Comparison of ENCODE assay signal across 4 cellular contexts in the genomic region with DNA sequence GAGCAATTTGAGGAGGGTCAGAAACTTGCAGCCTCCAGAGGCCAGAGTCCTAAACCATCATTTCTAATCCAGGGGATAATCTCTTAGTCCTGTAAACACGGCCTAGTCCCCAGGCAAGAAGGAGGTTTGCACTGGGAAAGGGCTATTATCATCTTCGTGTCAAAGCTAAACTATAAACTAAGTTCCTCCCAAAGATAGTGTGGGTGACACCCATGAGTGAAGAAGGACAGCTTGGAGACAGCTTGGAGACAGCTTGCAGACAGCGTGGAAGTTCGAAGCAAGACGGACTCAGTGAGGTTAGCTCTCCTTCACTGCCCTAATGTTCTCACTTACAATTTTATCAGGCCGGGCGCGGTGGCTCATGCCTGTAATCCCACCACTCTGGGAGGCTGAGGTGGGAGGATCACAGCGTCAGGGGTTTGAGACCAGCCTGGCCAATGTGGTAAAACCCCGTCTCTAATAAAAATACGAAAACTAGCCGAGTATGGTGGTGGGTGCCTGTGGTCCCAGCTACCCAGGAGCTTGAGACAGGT.
TF ChIP-seq lines count a peak whose summit lies in the region.

No MANE protein-coding gene starts in this region.

TF ChIP-seq in SK-N-SH, 30 proteins besides CTCF, POLR2A, EP300 and RAD21:
- TF ChIP-seq MXI1 (IDR thresholded peaks at IDR 0.05; ENCODE audit: low read depth, low read length) (no peak), CHD2 (IDR thresholded peaks at IDR 0.05; ENCODE audit: low read length, partially characterized antibody) (no peak), USF1 (IDR thresholded peaks at IDR 0.05; ENCODE audit: borderline replicate concordance, low read depth) (no peak), MEF2A (IDR thresholded peaks at IDR 0.05; ENCODE audit: borderline replicate concordance, low read depth) (no peak), FOSL2 (IDR thresholded peaks at IDR 0.05; ENCODE audit: borderline replicate concordance, low read depth) (no peak), SMC3 (IDR thresholded peaks at IDR 0.05; ENCODE audit: low read depth, low read length) (no peak), FOXM1 (IDR thresholded peaks at IDR 0.05; ENCODE audit: low read depth) (no peak)
- TF ChIP-seq, protein P1, sequence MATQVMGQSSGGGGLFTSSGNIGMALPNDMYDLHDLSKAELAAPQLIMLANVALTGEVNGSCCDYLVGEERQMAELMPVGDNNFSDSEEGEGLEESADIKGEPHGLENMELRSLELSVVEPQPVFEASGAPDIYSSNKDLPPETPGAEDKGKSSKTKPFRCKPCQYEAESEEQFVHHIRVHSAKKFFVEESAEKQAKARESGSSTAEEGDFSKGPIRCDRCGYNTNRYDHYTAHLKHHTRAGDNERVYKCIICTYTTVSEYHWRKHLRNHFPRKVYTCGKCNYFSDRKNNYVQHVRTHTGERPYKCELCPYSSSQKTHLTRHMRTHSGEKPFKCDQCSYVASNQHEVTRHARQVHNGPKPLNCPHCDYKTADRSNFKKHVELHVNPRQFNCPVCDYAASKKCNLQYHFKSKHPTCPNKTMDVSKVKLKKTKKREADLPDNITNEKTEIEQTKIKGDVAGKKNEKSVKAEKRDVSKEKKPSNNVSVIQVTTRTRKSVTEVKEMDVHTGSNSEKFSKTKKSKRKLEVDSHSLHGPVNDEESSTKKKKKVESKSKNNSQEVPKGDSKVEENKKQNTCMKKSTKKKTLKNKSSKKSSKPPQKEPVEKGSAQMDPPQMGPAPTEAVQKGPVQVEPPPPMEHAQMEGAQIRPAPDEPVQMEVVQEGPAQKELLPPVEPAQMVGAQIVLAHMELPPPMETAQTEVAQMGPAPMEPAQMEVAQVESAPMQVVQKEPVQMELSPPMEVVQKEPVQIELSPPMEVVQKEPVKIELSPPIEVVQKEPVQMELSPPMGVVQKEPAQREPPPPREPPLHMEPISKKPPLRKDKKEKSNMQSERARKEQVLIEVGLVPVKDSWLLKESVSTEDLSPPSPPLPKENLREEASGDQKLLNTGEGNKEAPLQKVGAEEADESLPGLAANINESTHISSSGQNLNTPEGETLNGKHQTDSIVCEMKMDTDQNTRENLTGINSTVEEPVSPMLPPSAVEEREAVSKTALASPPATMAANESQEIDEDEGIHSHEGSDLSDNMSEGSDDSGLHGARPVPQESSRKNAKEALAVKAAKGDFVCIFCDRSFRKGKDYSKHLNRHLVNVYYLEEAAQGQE (IDR thresholded peaks at IDR 0.05; ENCODE audit: low read depth, low read length): no peak

TF ChIP-seq in SK-N-SH treated with all-trans-retinoic acid at 6 μM for 48 hours, 23 proteins besides CTCF, POLR2A, EP300 and RAD21:
- TF ChIP-seq OSR1 (CRISPR knock-in tag; IDR thresholded peaks at IDR 0.05) (no peak), ZC3H10 (CRISPR knock-in tag; IDR thresholded peaks at IDR 0.05) (no peak), ZNF565 (CRISPR knock-in tag; conservative IDR thresholded peaks at IDR 0.05; ENCODE audit: low read depth) (no peak), ZNF8 (CRISPR knock-in tag; IDR thresholded peaks at IDR 0.05) (no peak), ARNTL (CRISPR knock-in tag; IDR thresholded peaks at IDR 0.05; ENCODE audit: borderline replicate concordance, low read depth) (no peak), TOX (CRISPR knock-in tag; IDR thresholded peaks at IDR 0.05; ENCODE audit: borderline replicate concordance) (no peak), TCF4 (CRISPR knock-in tag; IDR thresholded peaks at IDR 0.05; ENCODE audit: borderline replicate concordance) (no peak), ZFP30 (CRISPR knock-in tag; IDR thresholded peaks at IDR 0.05) (no peak), CSDC2 (CRISPR knock-in tag; IDR thresholded peaks at IDR 0.05) (no peak)
- TF ChIP-seq, protein P2, sequence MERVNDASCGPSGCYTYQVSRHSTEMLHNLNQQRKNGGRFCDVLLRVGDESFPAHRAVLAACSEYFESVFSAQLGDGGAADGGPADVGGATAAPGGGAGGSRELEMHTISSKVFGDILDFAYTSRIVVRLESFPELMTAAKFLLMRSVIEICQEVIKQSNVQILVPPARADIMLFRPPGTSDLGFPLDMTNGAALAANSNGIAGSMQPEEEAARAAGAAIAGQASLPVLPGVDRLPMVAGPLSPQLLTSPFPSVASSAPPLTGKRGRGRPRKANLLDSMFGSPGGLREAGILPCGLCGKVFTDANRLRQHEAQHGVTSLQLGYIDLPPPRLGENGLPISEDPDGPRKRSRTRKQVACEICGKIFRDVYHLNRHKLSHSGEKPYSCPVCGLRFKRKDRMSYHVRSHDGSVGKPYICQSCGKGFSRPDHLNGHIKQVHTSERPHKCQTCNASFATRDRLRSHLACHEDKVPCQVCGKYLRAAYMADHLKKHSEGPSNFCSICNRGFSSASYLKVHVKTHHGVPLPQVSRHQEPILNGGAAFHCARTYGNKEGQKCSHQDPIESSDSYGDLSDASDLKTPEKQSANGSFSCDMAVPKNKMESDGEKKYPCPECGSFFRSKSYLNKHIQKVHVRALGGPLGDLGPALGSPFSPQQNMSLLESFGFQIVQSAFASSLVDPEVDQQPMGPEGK (CRISPR knock-in tag; IDR thresholded peaks at IDR 0.05; ENCODE audit: borderline replicate concordance): no peak
- TF ChIP-seq, protein P3, sequence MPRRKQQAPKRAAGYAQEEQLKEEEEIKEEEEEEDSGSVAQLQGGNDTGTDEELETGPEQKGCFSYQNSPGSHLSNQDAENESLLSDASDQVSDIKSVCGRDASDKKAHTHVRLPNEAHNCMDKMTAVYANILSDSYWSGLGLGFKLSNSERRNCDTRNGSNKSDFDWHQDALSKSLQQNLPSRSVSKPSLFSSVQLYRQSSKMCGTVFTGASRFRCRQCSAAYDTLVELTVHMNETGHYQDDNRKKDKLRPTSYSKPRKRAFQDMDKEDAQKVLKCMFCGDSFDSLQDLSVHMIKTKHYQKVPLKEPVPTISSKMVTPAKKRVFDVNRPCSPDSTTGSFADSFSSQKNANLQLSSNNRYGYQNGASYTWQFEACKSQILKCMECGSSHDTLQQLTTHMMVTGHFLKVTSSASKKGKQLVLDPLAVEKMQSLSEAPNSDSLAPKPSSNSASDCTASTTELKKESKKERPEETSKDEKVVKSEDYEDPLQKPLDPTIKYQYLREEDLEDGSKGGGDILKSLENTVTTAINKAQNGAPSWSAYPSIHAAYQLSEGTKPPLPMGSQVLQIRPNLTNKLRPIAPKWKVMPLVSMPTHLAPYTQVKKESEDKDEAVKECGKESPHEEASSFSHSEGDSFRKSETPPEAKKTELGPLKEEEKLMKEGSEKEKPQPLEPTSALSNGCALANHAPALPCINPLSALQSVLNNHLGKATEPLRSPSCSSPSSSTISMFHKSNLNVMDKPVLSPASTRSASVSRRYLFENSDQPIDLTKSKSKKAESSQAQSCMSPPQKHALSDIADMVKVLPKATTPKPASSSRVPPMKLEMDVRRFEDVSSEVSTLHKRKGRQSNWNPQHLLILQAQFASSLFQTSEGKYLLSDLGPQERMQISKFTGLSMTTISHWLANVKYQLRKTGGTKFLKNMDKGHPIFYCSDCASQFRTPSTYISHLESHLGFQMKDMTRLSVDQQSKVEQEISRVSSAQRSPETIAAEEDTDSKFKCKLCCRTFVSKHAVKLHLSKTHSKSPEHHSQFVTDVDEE (CRISPR knock-in tag; IDR thresholded peaks at IDR 0.05): no peak

TF ChIP-seq in HepG2, 621 proteins besides CTCF, POLR2A, EP300 and RAD21 (continues in another document):
- TF ChIP-seq KAT7 (CRISPR knock-in tag; IDR thresholded peaks at IDR 0.05; ENCODE audit: borderline replicate concordance) (peak; percentile 16; the same call in 1 of the 2 replicates), ZBTB42 (CRISPR knock-in tag; IDR thresholded peaks at IDR 0.05) (no peak), ERF (CRISPR knock-in tag; IDR thresholded peaks at IDR 0.05) (0 out of 2 replicates have a peak, but pooled peaks have one; percentile 17), SPEN (CRISPR knock-in tag; IDR thresholded peaks at IDR 0.05; ENCODE audit: low read depth) (no peak), ARID4A (CRISPR knock-in tag; IDR thresholded peaks at IDR 0.05; ENCODE audit: borderline replicate concordance) (peak; percentile 9; the same call in 1 of the 2 replicates), PITX1 (CRISPR knock-in tag; IDR thresholded peaks at IDR 0.05) (peak; percentile 4; the same call in 1 of the 2 replicates), U2AF1 (optimal IDR thresholded peaks at IDR 0.05; ENCODE audit: low read depth, low read length) (peak; percentile 2), PHF8 (CRISPR knock-in tag; IDR thresholded peaks at IDR 0.05) (0 out of 2 replicates have a peak, but pooled peaks have one; percentile 14), RBM22 (optimal IDR thresholded peaks at IDR 0.05; ENCODE audit: low read length) (peak; percentile 19), SMAD1 (CRISPR knock-in tag; IDR thresholded peaks at IDR 0.05; ENCODE audit: borderline replicate concordance, low read depth) (0 out of 2 replicates have a peak, but pooled peaks have one; percentile 13), PHF21A (CRISPR knock-in tag; IDR thresholded peaks at IDR 0.05) (peak; percentile 0; the same call in 1 of the 2 replicates)

TF ChIP-seq in HEK293T, 16 proteins besides CTCF, POLR2A, EP300 and RAD21:
- TF ChIP-seq HDGF (IDR thresholded peaks at IDR 0.05; ENCODE audit: borderline replicate concordance): no peak
- TF ChIP-seq SUZ12 (IDR thresholded peaks at IDR 0.05): no peak
- no peak for TF ChIP-seq ELF4 (IDR thresholded peaks at IDR 0.05)
- no peak for TF ChIP-seq FOXK2 (IDR thresholded peaks at IDR 0.05)
- TF ChIP-seq ZNF384 (IDR thresholded peaks at IDR 0.05): no peak
- TF ChIP-seq LEF1 (IDR thresholded peaks at IDR 0.05; ENCODE audit: borderline replicate concordance): no peak
- TF ChIP-seq FOXM1 (IDR thresholded peaks at IDR 0.05; ENCODE audit: borderline replicate concordance): no peak
- no peak for TF ChIP-seq NFRKB (IDR thresholded peaks at IDR 0.05)
- TF ChIP-seq CTBP1 (IDR thresholded peaks at IDR 0.05; ENCODE audit: borderline replicate concordance): no peak
- TF ChIP-seq, protein P4, sequence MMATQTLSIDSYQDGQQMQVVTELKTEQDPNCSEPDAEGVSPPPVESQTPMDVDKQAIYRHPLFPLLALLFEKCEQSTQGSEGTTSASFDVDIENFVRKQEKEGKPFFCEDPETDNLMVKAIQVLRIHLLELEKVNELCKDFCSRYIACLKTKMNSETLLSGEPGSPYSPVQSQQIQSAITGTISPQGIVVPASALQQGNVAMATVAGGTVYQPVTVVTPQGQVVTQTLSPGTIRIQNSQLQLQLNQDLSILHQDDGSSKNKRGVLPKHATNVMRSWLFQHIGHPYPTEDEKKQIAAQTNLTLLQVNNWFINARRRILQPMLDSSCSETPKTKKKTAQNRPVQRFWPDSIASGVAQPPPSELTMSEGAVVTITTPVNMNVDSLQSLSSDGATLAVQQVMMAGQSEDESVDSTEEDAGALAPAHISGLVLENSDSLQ (IDR thresholded peaks at IDR 0.05): no peak
- TF ChIP-seq TARDBP (IDR thresholded peaks at IDR 0.05): no peak
- no peak for TF ChIP-seq BHLHE40 (IDR thresholded peaks at IDR 0.05; ENCODE audit: borderline replicate concordance)
- no peak for TF ChIP-seq FOXA1 (IDR thresholded peaks at IDR 0.05)
- no peak for TF ChIP-seq L3MBTL2 (conservative IDR thresholded peaks at IDR 0.05)
- TF ChIP-seq SP1 (IDR thresholded peaks at IDR 0.05): no peak
